ENCODE assay signal across 14 cellular contexts in the genomic region with DNA sequence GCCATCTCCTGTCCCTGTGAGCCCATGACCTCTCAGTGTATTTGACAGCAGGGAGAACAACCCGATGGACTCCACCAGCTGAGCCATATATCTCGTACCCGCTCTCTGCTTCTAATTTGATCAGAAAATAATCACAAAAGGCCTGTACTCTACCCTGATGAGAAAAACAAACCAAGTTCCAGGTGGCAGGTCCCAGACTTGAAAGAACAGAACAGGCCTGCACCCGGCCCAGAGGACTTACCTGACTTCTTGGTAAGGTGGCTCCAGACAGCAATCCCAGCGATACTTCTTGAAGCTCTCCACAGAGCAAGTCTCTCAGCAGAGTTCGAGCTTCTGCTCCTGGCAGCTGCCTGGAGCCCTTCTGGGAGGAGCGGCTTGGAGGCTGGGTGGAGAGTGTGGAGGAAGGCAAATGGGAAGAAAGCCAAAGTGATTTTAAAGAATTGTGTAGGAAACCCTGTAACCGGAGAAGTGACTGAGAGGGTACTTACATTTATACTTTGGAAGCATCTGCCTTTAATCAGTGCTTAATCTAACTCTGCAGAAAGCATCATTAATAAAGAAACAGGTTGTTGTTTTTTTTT.
DNase-seq lines count a peak whose midpoint lies in the region; ATAC-seq and TF ChIP-seq lines count a peak whose summit lies in the region.
"Had no signal": no experiment of that assay in that cellular context is flagged by ENCODE, and none has a peak within 500 bp of the region (broad histone marks: within the 10 kb centered on the region; RNA-seq: fewer than 3 reads in every experiment).

No MANE protein-coding gene starts in this region.

- no peaks in the 10 kb centered on the region for H3K36me3 ChIP-seq in spleen

- no peaks in the 10 kb centered on the region for H3K27me3 ChIP-seq in spleen (replicated peaks in 1 of 7)

- peak overlapping the region in 6 of 8 donors; percentile 1 to 69 (median 55) for H3K27ac ChIP-seq in spleen
- H3K27ac ChIP-seq: 22Rv1 had no signal

- DNase-seq in NCI-H1105 treated with DMSO at 0.1 percent for 48 hours (lab: John Stamatoyannopoulos, UW) (peak; percentile 47), NCI-H1105 (lab: John Stamatoyannopoulos, UW) (no peak), NCI-H524 treated with DMSO at 0.1 percent for 48 hours (lab: John Stamatoyannopoulos, UW) (peak; percentile 94), spleen (no peak), NCI-H146 treated with DMSO at 0.1 percent for 48 hours (lab: John Stamatoyannopoulos, UW; ENCODE audit: unreplicated experiment) (no peak)
- DNase-seq in activated CD8-positive, alpha-beta T cell treated with anti-CD3 and anti-CD28 coated beads, Interleukin-2, amount 10 ng/mL, durations not matched to agents 7 days and 5 days = no peak
- DNase-seq in activated naive CD4-positive, alpha-beta T cell treated with anti-CD3 and anti-CD28 coated beads, Interleukin-2, amount 50 U/mL, for 16 hours = no peak
- DNase-seq: CD8-positive, alpha-beta memory T cell; GDM1; SIG-M5 had no signal

- H3K27ac Mint-ChIP-seq in dendritic cell treated with granulocyte-macrophage colony-stimulating factor and Interleukin-4, amounts not matched to agents 40 ng/mL and 50 ng/mL, for 4 days = peak overlapping the region; percentile 38
- H3K27ac Mint-ChIP-seq in activated CD8-positive, alpha-beta T cell treated with anti-CD3 and anti-CD28 coated beads, Interleukin-2, amount 10 ng/mL, durations not matched to agents 7 days and 5 days = no peak overlapping the region
- H3K27ac Mint-ChIP-seq: CD8-positive, alpha-beta memory T cell; H9 had no signal

- TF ChIP-seq POLR2A in spleen (IDR thresholded peaks at IDR 0.05) = no peak

- POLR2A ChIA-PET in activated CD8-positive, alpha-beta T cell treated with anti-CD3 and anti-CD28 coated beads, Interleukin-2, amount 10 ng/mL, durations not matched to agents 7 days and 5 days (lab: Charles Lee) = no interaction called here

- peaks cover 0 to 9% (median 0%) of the 10 kb centered on the region in 6 donors for H3K4me1 ChIP-seq in spleen

- 67 to 79% (median 73%) methylated on average over 8 of the region's 8 CpGs for WGBS in spleen, 5 donors

- TF ChIP-seq CTCF in spleen (IDR thresholded peaks at IDR 0.05 in 8 of 11, conservative IDR thresholded peaks at IDR 0.05 in 3 of 11) = no peak

- no peaks in the 10 kb centered on the region for H3K36me3 Mint-ChIP-seq in dendritic cell treated with granulocyte-macrophage colony-stimulating factor and Interleukin-4, amounts not matched to agents 40 ng/mL and 50 ng/mL, for 4 days (ENCODE audit: low read depth)
- no peaks in the 10 kb centered on the region for H3K36me3 Mint-ChIP-seq in activated CD8-positive, alpha-beta T cell treated with anti-CD3 and anti-CD28 coated beads, Interleukin-2, amount 10 ng/mL, durations not matched to agents 7 days and 5 days (ENCODE audit: low read depth)
- H3K36me3 Mint-ChIP-seq: CD8-positive, alpha-beta memory T cell had no signal

- no peaks in the 10 kb centered on the region for H3K9me3 ChIP-seq in spleen

- peak overlapping the region in 1 of 8 donors; percentile 11 for H3K4me3 ChIP-seq in spleen
- H3K4me3 ChIP-seq: GM12878 had no signal

- CTCF ChIA-PET in activated CD8-positive, alpha-beta T cell treated with anti-CD3 and anti-CD28 coated beads, Interleukin-2, amount 10 ng/mL, durations not matched to agents 7 days and 5 days (lab: Charles Lee) = interaction anchor here (0.5 to 2.0 kb wide), 10 partner anchors 9 to 101 kb away, joined by 3 to 9 read pairs (median 4); no protein-coding TSS in a partner anchor

- no peak overlapping the region for H3K4me3 Mint-ChIP-seq in dendritic cell treated with granulocyte-macrophage colony-stimulating factor and Interleukin-4, amounts not matched to agents 40 ng/mL and 50 ng/mL, for 4 days
- H3K4me3 Mint-ChIP-seq in activated CD8-positive, alpha-beta T cell treated with anti-CD3 and anti-CD28 coated beads, Interleukin-2, amount 10 ng/mL, durations not matched to agents 7 days and 5 days = no peak overlapping the region
- H3K4me3 Mint-ChIP-seq: CD8-positive, alpha-beta memory T cell; H9 had no signal

- peaks cover 24% of the 10 kb centered on the region for H3K4me1 Mint-ChIP-seq in dendritic cell treated with granulocyte-macrophage colony-stimulating factor and Interleukin-4, amounts not matched to agents 40 ng/mL and 50 ng/mL, for 4 days (ENCODE audit: low read depth)
- no peaks in the 10 kb centered on the region for H3K4me1 Mint-ChIP-seq in activated CD8-positive, alpha-beta T cell treated with anti-CD3 and anti-CD28 coated beads, Interleukin-2, amount 10 ng/mL, durations not matched to agents 7 days and 5 days (ENCODE audit: low read depth)

- intact Hi-C loops in dendritic cell treated with granulocyte-macrophage colony-stimulating factor and Interleukin-4, amounts not matched to agents 40 ng/mL and 50 ng/mL, for 4 days (cut with micrococcal nuclease) = no loop called here
- intact Hi-C loops in spleen (cut with DNase I; ENCODE audit: low total_unique reads) = no loop called here

- no peaks in the 10 kb centered on the region for H3K27me3 Mint-ChIP-seq in dendritic cell treated with granulocyte-macrophage colony-stimulating factor and Interleukin-4, amounts not matched to agents 40 ng/mL and 50 ng/mL, for 4 days
- peaks cover 2% of the 10 kb centered on the region for H3K27me3 Mint-ChIP-seq in activated CD8-positive, alpha-beta T cell treated with anti-CD3 and anti-CD28 coated beads, Interleukin-2, amount 10 ng/mL, durations not matched to agents 7 days and 5 days (ENCODE audit: low read depth)

- no peak for ATAC-seq in activated CD8-positive, alpha-beta T cell treated with anti-CD3 and anti-CD28 coated beads, Interleukin-2, amount 10 ng/mL, durations not matched to agents 7 days and 5 days

- no peaks in the 10 kb centered on the region for H3K9me3 Mint-ChIP-seq in dendritic cell treated with granulocyte-macrophage colony-stimulating factor and Interleukin-4, amounts not matched to agents 40 ng/mL and 50 ng/mL, for 4 days
- H3K9me3 Mint-ChIP-seq in activated CD8-positive, alpha-beta T cell treated with anti-CD3 and anti-CD28 coated beads, Interleukin-2, amount 10 ng/mL, durations not matched to agents 7 days and 5 days (ENCODE audit: insufficient read depth) = no peaks in the 10 kb centered on the region
- H3K9me3 Mint-ChIP-seq: CD8-positive, alpha-beta memory T cell; H9 had no signal

Comparison
In these comparisons a context has a peak if more than half of its experiments do, and no peak if none do; other contexts are left out.
1. DNase-seq: peak in NCI-H1105 treated with DMSO at 0.1 percent for 48 hours (single experiment) and NCI-H524 treated with DMSO at 0.1 percent for 48 hours (single experiment); none in NCI-H1105 (single experiment), spleen (single experiment), NCI-H146 treated with DMSO at 0.1 percent for 48 hours (single experiment), activated CD8-positive, alpha-beta T cell treated with anti-CD3 and anti-CD28 coated beads, Interleukin-2, amount 10 ng/mL, durations not matched to agents 7 days and 5 days (single experiment) and activated naive CD4-positive, alpha-beta T cell treated with anti-CD3 and anti-CD28 coated beads, Interleukin-2, amount 50 U/mL, for 16 hours (single experiment).